ENCODE assay signal across 17 cellular contexts in genomic region chr7:123282181-123282580, GRCh38.
"Had no signal": no experiment of that assay in that cellular context is flagged by ENCODE, and none has a peak within 500 bp of the region (broad histone marks: within the 10 kb centered on the region; RNA-seq: fewer than 3 reads in every experiment).

No MANE protein-coding gene starts in this region.

- H3K36me3 Mint-ChIP-seq: activated CD4-positive, alpha-beta memory T cell treated with anti-CD3 and anti-CD28 coated beads for 36 hours; activated naive CD8-positive, alpha-beta T cell treated with anti-CD3 and anti-CD28 coated beads, Interleukin-2, amount 10 ng/mL, durations not matched to agents 7 days and 5 days had no signal

- DNase-seq: activated CD4-positive, alpha-beta memory T cell treated with anti-CD3 and anti-CD28 coated beads for 36 hours; activated gamma-delta T cell treated with Interleukin-2 at 50 U/mL for 16 hours; activated naive CD8-positive, alpha-beta T cell treated with anti-CD3 and anti-CD28 coated beads, Interleukin-2, amount 10 ng/mL, durations not matched to agents 7 days and 5 days; activated T-cell treated with anti-CD3 and anti-CD28 coated beads, Interleukin-2, amount 50 U/mL, for 48 hours; aorta; central memory CD4-positive, alpha-beta T cell; cortex of kidney; effector memory CD4-positive, alpha-beta T cell; hypothalamus; left cardiac atrium; stimulated activated CD4-positive, alpha-beta T cell treated with anti-CD3 and anti-CD28 coated beads, Interleukin-12 subunit alpha, Interleukin-12 subunit beta, amount 100 ng/mL, for 4 hours; stimulated activated naive CD4-positive, alpha-beta T cell treated with Interleukin-2 at 50 U/mL for 16 hours; upper lobe of right lung had no signal

- H3K4me3 ChIP-seq: lung, prostate gland, upper lobe of right lung had no signal

- H3K27me3 Mint-ChIP-seq: activated CD4-positive, alpha-beta memory T cell treated with anti-CD3 and anti-CD28 coated beads for 36 hours; activated naive CD8-positive, alpha-beta T cell treated with anti-CD3 and anti-CD28 coated beads, Interleukin-2, amount 10 ng/mL, durations not matched to agents 7 days and 5 days; natural killer cell treated with Interleukin-12 subunit alpha and Interleukin-12 subunit beta and Interleukin-15 and Interleukin-18, amount 100 ng/mL, for 72 hours had no signal

- H3K9me3 ChIP-seq: prostate gland, upper lobe of right lung had no signal

- H3K4me1 ChIP-seq: prostate gland, upper lobe of right lung had no signal

- H3K27ac Mint-ChIP-seq: activated CD4-positive, alpha-beta memory T cell treated with anti-CD3 and anti-CD28 coated beads for 36 hours; activated naive CD8-positive, alpha-beta T cell treated with anti-CD3 and anti-CD28 coated beads, Interleukin-2, amount 10 ng/mL, durations not matched to agents 7 days and 5 days; natural killer cell treated with Interleukin-12 subunit alpha and Interleukin-12 subunit beta and Interleukin-15 and Interleukin-18, amount 100 ng/mL, for 72 hours had no signal

- H3K4me3 Mint-ChIP-seq: activated CD4-positive, alpha-beta memory T cell treated with anti-CD3 and anti-CD28 coated beads for 36 hours; activated naive CD8-positive, alpha-beta T cell treated with anti-CD3 and anti-CD28 coated beads, Interleukin-2, amount 10 ng/mL, durations not matched to agents 7 days and 5 days; natural killer cell treated with Interleukin-12 subunit alpha and Interleukin-12 subunit beta and Interleukin-15 and Interleukin-18, amount 100 ng/mL, for 72 hours had no signal

- H3K27ac ChIP-seq: epithelial cell of prostate, prostate gland, upper lobe of right lung had no signal

- H3K27me3 ChIP-seq: upper lobe of right lung had no signal

- H3K4me1 Mint-ChIP-seq: activated naive CD8-positive, alpha-beta T cell treated with anti-CD3 and anti-CD28 coated beads, Interleukin-2, amount 10 ng/mL, durations not matched to agents 7 days and 5 days had no signal

- H3K9me3 Mint-ChIP-seq: activated naive CD8-positive, alpha-beta T cell treated with anti-CD3 and anti-CD28 coated beads, Interleukin-2, amount 10 ng/mL, durations not matched to agents 7 days and 5 days had no signal

- H3K36me3 ChIP-seq: prostate gland, upper lobe of right lung had no signal
